In the genomic region with DNA sequence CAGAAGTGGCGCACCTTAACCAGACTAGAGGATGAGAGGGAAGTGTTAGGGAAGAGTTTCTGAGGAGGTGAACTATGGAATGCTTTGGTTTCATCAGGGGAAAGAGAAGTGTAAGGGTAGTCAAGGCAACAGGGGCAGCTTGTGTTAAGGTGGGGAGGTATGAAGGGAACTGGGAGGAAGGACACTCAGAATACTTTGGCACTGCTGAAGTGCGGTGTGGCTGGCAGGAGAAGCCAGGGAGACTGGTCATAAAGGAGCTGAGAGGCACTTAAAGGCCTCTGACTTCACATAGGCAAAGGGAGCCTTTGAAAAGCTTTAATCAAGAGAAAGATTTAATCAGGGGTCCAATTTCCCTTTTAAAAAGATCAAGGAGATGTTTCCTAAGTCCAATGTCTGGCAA, we compare ENCODE assay signal across 35 cellular contexts.
"Had no signal": no experiment of that assay in that cellular context is flagged by ENCODE, and none has a peak within 500 bp of the region (broad histone marks: within the 10 kb centered on the region; RNA-seq: fewer than 3 reads in every experiment).

No MANE protein-coding gene starts in this region.

- H3K4me3 ChIP-seq: Peyer's patch, SJSA1 had no signal

- H3K36me3 ChIP-seq: Peyer's patch, SJSA1 had no signal

- DNase-seq: activated B cell treated with CpG ODN at 0.5 μM for 24 hours; activated CD4-positive, alpha-beta memory T cell treated with anti-CD3 and anti-CD28 coated beads, Interleukin-2, amount 10 ng/mL, durations not matched to agents 7 days and 5 days; activated CD4-positive, alpha-beta T cell treated with anti-CD3 and anti-CD28 coated beads for 4 hours; activated CD4-positive, alpha-beta T cell treated with anti-CD3 and anti-CD28 coated beads, Interleukin-2, amount 50 U/mL, for 1 hour; activated CD4-positive, CD25-positive, alpha-beta regulatory T cell treated with anti-CD3 and anti-CD28 coated beads, Interleukin-2, amount 50 U/mL, for 72 hours; activated CD8-positive, alpha-beta memory T cell treated with anti-CD3 and anti-CD28 coated beads for 24 hours; activated CD8-positive, alpha-beta memory T cell treated with anti-CD3 and anti-CD28 coated beads, Interleukin-2, amount 10 ng/mL, durations not matched to agents 7 days and 5 days; activated CD8-positive, alpha-beta memory T cell treated with anti-CD3 and anti-CD28 coated beads, Interleukin-2, amount 50 U/mL, for 48 hours; activated effector memory CD4-positive, alpha-beta T cell treated with Interleukin-2 at 50 U/mL for 16 hours; activated naive CD4-positive, alpha-beta T cell treated with anti-CD3 and anti-CD28 coated beads, Interleukin-2, amount 10 ng/mL, durations not matched to agents 7 days and 5 days; activated naive CD8-positive, alpha-beta T cell treated with anti-CD3 and anti-CD28 coated beads, Interleukin-2, amount 50 U/mL, for 24 hours; activated T-cell treated with anti-CD3 and anti-CD28 coated beads, Interleukin-2, amount 50 U/mL, for 48 hours; anterior cingulate cortex; NCI-H1105; NCI-H1417 treated with DMSO at 0.1 percent for 48 hours; NCI-H187 treated with DMSO at 0.1 percent for 48 hours; NCI-H2081 treated with DMSO at 0.1 percent for 48 hours; NCI-H2171; NCI-H226; NCI-H446 treated with DMSO at 0.1 percent for 48 hours; NK-92 treated with Interleukin-12 subunit alpha and Interleukin-12 subunit beta, amount 100 ng/mL, for 24 hours; PC-3; Peyer's patch; RPMI8226; SHP77 treated with DMSO at 0.1 percent for 48 hours; SW 1271; T-helper 1 cell; T-helper 2 cell; T-helper 9 cell had no signal

- H3K9ac ChIP-seq: KMS-11 had no signal

- H3K9me3 Mint-ChIP-seq: activated B cell treated with CpG ODN at 0.5 μM for 24 hours; activated CD4-positive, alpha-beta memory T cell treated with anti-CD3 and anti-CD28 coated beads, Interleukin-2, amount 10 ng/mL, durations not matched to agents 7 days and 5 days; activated naive CD4-positive, alpha-beta T cell treated with anti-CD3 and anti-CD28 coated beads, Interleukin-2, amount 10 ng/mL, durations not matched to agents 7 days and 5 days; activated naive CD8-positive, alpha-beta T cell treated with anti-CD3 and anti-CD28 coated beads, Interleukin-2, amount 50 U/mL, for 24 hours; brain; central memory CD8-positive, alpha-beta T cell had no signal

- H3K27ac Mint-ChIP-seq: activated B cell treated with CpG ODN at 0.5 μM for 24 hours; activated CD4-positive, alpha-beta memory T cell treated with anti-CD3 and anti-CD28 coated beads, Interleukin-2, amount 10 ng/mL, durations not matched to agents 7 days and 5 days; activated CD8-positive, alpha-beta memory T cell treated with anti-CD3 and anti-CD28 coated beads, Interleukin-2, amount 10 ng/mL, durations not matched to agents 7 days and 5 days; activated naive CD4-positive, alpha-beta T cell treated with anti-CD3 and anti-CD28 coated beads, Interleukin-2, amount 10 ng/mL, durations not matched to agents 7 days and 5 days; activated naive CD8-positive, alpha-beta T cell; activated naive CD8-positive, alpha-beta T cell treated with anti-CD3 and anti-CD28 coated beads, Interleukin-2, amount 50 U/mL, for 24 hours; brain had no signal

- H3K27ac ChIP-seq: KMS-11, Peyer's patch, SJSA1, VCaP had no signal

- H3K9me3 ChIP-seq: Peyer's patch, SJSA1 had no signal

- H3K4me1 ChIP-seq: Peyer's patch, SJSA1 had no signal

- H3K4me3 Mint-ChIP-seq: activated B cell treated with CpG ODN at 0.5 μM for 24 hours; activated CD4-positive, alpha-beta memory T cell treated with anti-CD3 and anti-CD28 coated beads, Interleukin-2, amount 10 ng/mL, durations not matched to agents 7 days and 5 days; activated CD8-positive, alpha-beta memory T cell treated with anti-CD3 and anti-CD28 coated beads, Interleukin-2, amount 10 ng/mL, durations not matched to agents 7 days and 5 days; activated naive CD4-positive, alpha-beta T cell treated with anti-CD3 and anti-CD28 coated beads, Interleukin-2, amount 10 ng/mL, durations not matched to agents 7 days and 5 days; activated naive CD8-positive, alpha-beta T cell; activated naive CD8-positive, alpha-beta T cell treated with anti-CD3 and anti-CD28 coated beads, Interleukin-2, amount 50 U/mL, for 24 hours; brain; central memory CD8-positive, alpha-beta T cell had no signal

- H3K27me3 Mint-ChIP-seq: brain had no signal

- H3K4me1 Mint-ChIP-seq: activated B cell treated with CpG ODN at 0.5 μM for 24 hours; activated CD4-positive, alpha-beta memory T cell treated with anti-CD3 and anti-CD28 coated beads, Interleukin-2, amount 10 ng/mL, durations not matched to agents 7 days and 5 days; activated CD8-positive, alpha-beta memory T cell treated with anti-CD3 and anti-CD28 coated beads, Interleukin-2, amount 10 ng/mL, durations not matched to agents 7 days and 5 days; activated naive CD4-positive, alpha-beta T cell treated with anti-CD3 and anti-CD28 coated beads, Interleukin-2, amount 10 ng/mL, durations not matched to agents 7 days and 5 days; activated naive CD8-positive, alpha-beta T cell treated with anti-CD3 and anti-CD28 coated beads, Interleukin-2, amount 50 U/mL, for 24 hours; central memory CD8-positive, alpha-beta T cell had no signal

- H3K4me2 ChIP-seq: KMS-11 had no signal

- H3K27me3 ChIP-seq: Peyer's patch had no signal

- H3K36me3 Mint-ChIP-seq: activated CD8-positive, alpha-beta memory T cell treated with anti-CD3 and anti-CD28 coated beads, Interleukin-2, amount 10 ng/mL, durations not matched to agents 7 days and 5 days; activated naive CD4-positive, alpha-beta T cell treated with anti-CD3 and anti-CD28 coated beads, Interleukin-2, amount 10 ng/mL, durations not matched to agents 7 days and 5 days; activated naive CD8-positive, alpha-beta T cell; brain had no signal
